In genomic region chr6:80185492-80185891, GRCh38 we compare ENCODE assay signal across 29 cellular contexts.
"Had no signal": no experiment of that assay in that cellular context is flagged by ENCODE, and none has a peak within 500 bp of the region (broad histone marks: within the 10 kb centered on the region; RNA-seq: fewer than 3 reads in every experiment).

No MANE protein-coding gene starts in this region.

- H3K4me3 ChIP-seq: esophagus squamous epithelium had no signal

- H3K9me3 Mint-ChIP-seq: activated CD4-positive, alpha-beta T cell treated with anti-CD3 and anti-CD28 coated beads, Interleukin-2, amount 10 ng/mL, durations not matched to agents 7 days and 5 days; activated naive CD4-positive, alpha-beta T cell treated with anti-CD3 and anti-CD28 coated beads, Interleukin-2, amount 10 ng/mL, durations not matched to agents 7 days and 5 days; activated T-helper 2 cell treated with anti-CD3 and anti-CD28 coated beads, Interferon-gamma antibody, Interleukin-2, Interleukin-4, amounts not matched to agents 10 μg/mL and 5 μg/mL and 100 μg/mL, durations not matched to agents 14 hours and 24 hours and 36 hours; central memory CD8-positive, alpha-beta T cell; T-helper 2 cell treated with Interferon-gamma antibody and Interleukin-4, amounts not matched to agents 5 μg/mL and 100 μg/mL, for 36 hours had no signal

- H3K27ac ChIP-seq: brain microvascular endothelial cell, epithelial cell of prostate, WERI-Rb-1 had no signal

- H3K27me3 Mint-ChIP-seq: activated CD4-positive, alpha-beta T cell treated with anti-CD3 and anti-CD28 coated beads, Interleukin-2, amount 10 ng/mL, durations not matched to agents 7 days and 5 days; activated CD8-positive, alpha-beta T cell treated with anti-CD3 and anti-CD28 coated beads for 36 hours; activated naive CD4-positive, alpha-beta T cell treated with anti-CD3 and anti-CD28 coated beads, Interleukin-2, amount 10 ng/mL, durations not matched to agents 7 days and 5 days; activated naive CD8-positive, alpha-beta T cell; central memory CD8-positive, alpha-beta T cell; effector memory CD8-positive, alpha-beta T cell; T-helper 17 cell had no signal

- H3K4me1 Mint-ChIP-seq: activated CD4-positive, alpha-beta T cell treated with anti-CD3 and anti-CD28 coated beads, Interleukin-2, amount 10 ng/mL, durations not matched to agents 7 days and 5 days; activated naive CD4-positive, alpha-beta T cell treated with anti-CD3 and anti-CD28 coated beads, Interleukin-2, amount 10 ng/mL, durations not matched to agents 7 days and 5 days; central memory CD8-positive, alpha-beta T cell; T-helper 17 cell had no signal

- DNase-seq: activated CD4-positive, alpha-beta T cell treated with anti-CD3 and anti-CD28 coated beads for 4 hours; activated CD4-positive, alpha-beta T cell treated with anti-CD3 and anti-CD28 coated beads, Interleukin-2, amount 10 ng/mL, durations not matched to agents 7 days and 5 days; activated CD4-positive, alpha-beta T cell treated with anti-CD3 and anti-CD28 coated beads, Interleukin-2, amount 50 U/mL, for 4 hours; activated CD4-positive, CD25-positive, alpha-beta regulatory T cell; activated CD4-positive, CD25-positive, alpha-beta regulatory T cell treated with anti-CD3 and anti-CD28 coated beads, Interleukin-2, amount 50 U/mL, for 72 hours; activated CD8-positive, alpha-beta memory T cell treated with anti-CD3 and anti-CD28 coated beads for 24 hours; activated CD8-positive, alpha-beta T cell treated with anti-CD3 and anti-CD28 coated beads for 36 hours; activated effector memory CD4-positive, alpha-beta T cell treated with anti-CD3 and anti-CD28 coated beads, Interleukin-2, amount 50 U/mL, for 16 hours; activated naive CD4-positive, alpha-beta T cell treated with anti-CD3 and anti-CD28 coated beads, Interleukin-2, amount 10 ng/mL, durations not matched to agents 7 days and 5 days; activated T-cell treated with anti-CD3 and anti-CD28 coated beads, Interleukin-2, amount 50 U/mL, for 48 hours; amniotic stem cell; anterior cingulate cortex; brain microvascular endothelial cell; cortex of kidney; dermis blood vessel endothelial cell; effector CD4-positive, alpha-beta T cell; effector memory CD8-positive, alpha-beta T cell; esophagus squamous epithelium; head of caudate nucleus; T-helper 1 cell; T-helper 17 cell; T1000; WERI-Rb-1 had no signal

- H3K27me3 ChIP-seq: brain microvascular endothelial cell, esophagus squamous epithelium had no signal

- H3K9me3 ChIP-seq: esophagus squamous epithelium had no signal

- H3K27ac Mint-ChIP-seq: activated CD4-positive, alpha-beta T cell treated with anti-CD3 and anti-CD28 coated beads, Interleukin-2, amount 10 ng/mL, durations not matched to agents 7 days and 5 days; activated CD8-positive, alpha-beta T cell treated with anti-CD3 and anti-CD28 coated beads for 36 hours; activated naive CD4-positive, alpha-beta T cell treated with anti-CD3 and anti-CD28 coated beads, Interleukin-2, amount 10 ng/mL, durations not matched to agents 7 days and 5 days; activated naive CD8-positive, alpha-beta T cell; activated T-helper 1 cell treated with anti-CD3 and anti-CD28 coated beads, Interleukin-12 subunit alpha, Interleukin-12 subunit beta, Interleukin-2, Interleukin-4 antibody, amounts not matched to agents 30 ng/mL and 10 ng/mL and 1 ng/mL, durations not matched to agents 14 hours and 24 hours and 36 hours; activated T-helper 2 cell treated with anti-CD3 and anti-CD28 coated beads, Interferon-gamma antibody, Interleukin-2, Interleukin-4, amounts not matched to agents 10 μg/mL and 5 μg/mL and 100 μg/mL, durations not matched to agents 14 hours and 24 hours and 36 hours; effector memory CD8-positive, alpha-beta T cell; T-helper 17 cell; T-helper 2 cell treated with Interferon-gamma antibody and Interleukin-4, amounts not matched to agents 5 μg/mL and 100 μg/mL, for 36 hours had no signal

- H3K36me3 ChIP-seq: brain microvascular endothelial cell, esophagus squamous epithelium, WERI-Rb-1 had no signal

- H3K36me3 Mint-ChIP-seq: activated naive CD4-positive, alpha-beta T cell treated with anti-CD3 and anti-CD28 coated beads, Interleukin-2, amount 10 ng/mL, durations not matched to agents 7 days and 5 days had no signal

- ATAC-seq: activated CD8-positive, alpha-beta T cell treated with anti-CD3 and anti-CD28 coated beads for 36 hours; effector memory CD8-positive, alpha-beta T cell; T-helper 17 cell had no signal

- H3K4me3 Mint-ChIP-seq: activated CD4-positive, alpha-beta T cell treated with anti-CD3 and anti-CD28 coated beads, Interleukin-2, amount 10 ng/mL, durations not matched to agents 7 days and 5 days; activated CD8-positive, alpha-beta T cell treated with anti-CD3 and anti-CD28 coated beads for 36 hours; activated naive CD4-positive, alpha-beta T cell treated with anti-CD3 and anti-CD28 coated beads, Interleukin-2, amount 10 ng/mL, durations not matched to agents 7 days and 5 days; activated naive CD8-positive, alpha-beta T cell; activated T-helper 1 cell treated with anti-CD3 and anti-CD28 coated beads, Interleukin-12 subunit alpha, Interleukin-12 subunit beta, Interleukin-2, Interleukin-4 antibody, amounts not matched to agents 30 ng/mL and 10 ng/mL and 1 ng/mL, durations not matched to agents 14 hours and 24 hours and 36 hours; central memory CD8-positive, alpha-beta T cell; effector memory CD8-positive, alpha-beta T cell; T-helper 17 cell; T-helper 2 cell treated with Interferon-gamma antibody and Interleukin-4, amounts not matched to agents 5 μg/mL and 100 μg/mL, for 36 hours had no signal
